Comparison of ENCODE assay signal across 1 cellular context in the genomic region with DNA sequence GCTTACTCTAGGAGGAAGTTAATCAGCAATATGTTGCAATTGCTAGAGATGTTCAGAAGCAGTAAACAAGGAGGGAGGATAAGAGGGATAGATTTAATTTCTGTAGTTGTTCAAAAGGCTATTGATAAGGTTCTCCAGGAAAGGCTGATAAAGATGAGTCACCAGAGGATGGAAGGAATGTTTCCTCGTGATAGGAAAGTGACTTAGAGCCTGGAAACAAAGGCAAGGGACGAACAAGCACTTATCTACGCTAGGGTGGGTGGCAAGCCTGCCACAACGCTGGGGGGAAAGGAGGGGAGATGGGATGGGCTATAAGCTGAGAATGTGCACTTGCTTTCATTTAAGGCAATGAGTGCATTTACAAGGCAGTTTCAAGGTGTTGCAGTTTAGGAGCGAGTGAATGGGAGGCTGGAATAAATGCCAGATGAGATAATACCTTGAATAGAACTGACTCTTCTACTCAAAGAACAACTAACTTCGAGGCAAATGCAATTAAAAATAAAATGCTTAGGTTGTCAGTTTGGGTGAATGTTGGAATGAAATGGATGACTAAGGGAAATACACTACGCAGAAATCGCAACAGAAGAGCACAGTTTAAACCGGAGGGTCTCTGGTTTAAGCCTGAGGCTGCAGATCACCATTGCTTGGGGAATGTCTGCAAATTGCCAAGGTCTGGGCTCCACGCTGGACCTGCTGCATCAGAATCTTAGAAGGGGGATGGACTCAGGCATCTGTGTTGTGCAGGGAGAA.
TF ChIP-seq lines count a peak whose summit lies in the region.

No MANE protein-coding gene starts in this region.

TF ChIP-seq in IMR-90, 13 proteins besides CTCF, POLR2A, EP300 and RAD21:
- TF ChIP-seq, protein P1, sequence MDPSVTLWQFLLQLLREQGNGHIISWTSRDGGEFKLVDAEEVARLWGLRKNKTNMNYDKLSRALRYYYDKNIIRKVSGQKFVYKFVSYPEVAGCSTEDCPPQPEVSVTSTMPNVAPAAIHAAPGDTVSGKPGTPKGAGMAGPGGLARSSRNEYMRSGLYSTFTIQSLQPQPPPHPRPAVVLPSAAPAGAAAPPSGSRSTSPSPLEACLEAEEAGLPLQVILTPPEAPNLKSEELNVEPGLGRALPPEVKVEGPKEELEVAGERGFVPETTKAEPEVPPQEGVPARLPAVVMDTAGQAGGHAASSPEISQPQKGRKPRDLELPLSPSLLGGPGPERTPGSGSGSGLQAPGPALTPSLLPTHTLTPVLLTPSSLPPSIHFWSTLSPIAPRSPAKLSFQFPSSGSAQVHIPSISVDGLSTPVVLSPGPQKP (IDR thresholded peaks at IDR 0.05; ENCODE audit: borderline replicate concordance, low read depth, low read length), result no peak
- peak; percentile 29 for TF ChIP-seq MAFK (IDR thresholded peaks at IDR 0.05; ENCODE audit: low read depth, low read length)
- no peak for TF ChIP-seq MAZ (IDR thresholded peaks at IDR 0.05; ENCODE audit: borderline replicate concordance, low read depth, low read length)
